ENCODE assay signal across 25 cellular contexts in the genomic region with DNA sequence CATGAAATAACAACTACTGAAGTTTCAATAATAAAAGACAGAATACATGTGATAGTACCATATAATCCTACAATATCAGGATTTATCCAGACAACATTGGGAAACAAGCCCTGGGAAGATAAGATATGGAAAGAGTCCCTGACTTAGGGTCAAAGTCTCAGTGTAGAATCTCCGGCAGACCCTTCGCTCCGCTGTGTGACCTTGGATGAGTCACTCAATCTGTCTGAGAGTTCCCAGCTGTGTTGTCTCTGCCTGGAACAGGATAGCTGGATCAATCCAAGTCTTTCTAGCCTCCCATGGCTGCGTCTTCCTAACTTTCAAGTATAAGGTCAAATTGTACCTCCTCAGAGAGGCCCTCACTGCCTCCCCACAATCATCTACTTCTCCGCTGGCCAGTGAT.
"Had no signal": no experiment of that assay in that cellular context is flagged by ENCODE, and none has a peak within 500 bp of the region (broad histone marks: within the 10 kb centered on the region; RNA-seq: fewer than 3 reads in every experiment).

No MANE protein-coding gene starts in this region.

- H3K27ac ChIP-seq: neural progenitor cell, ovary, parathyroid adenoma, psoas muscle, skin epidermis, stomach, thoracic aorta, thyroid gland, tibial nerve, upper lobe of right lung, vagina had no signal

- H3K4me1 ChIP-seq: neural progenitor cell, parathyroid adenoma, psoas muscle, stomach, thyroid gland, tibial nerve, upper lobe of right lung, vagina had no signal

- DNase-seq: naive thymus-derived CD4-positive, alpha-beta T cell; natural killer cell; occipital lobe; ovary; posterior cingulate gyrus; psoas muscle; right cardiac atrium; stimulated activated CD4-positive, alpha-beta T cell treated with anti-CD3 and anti-CD28 coated beads, Interleukin-15, amount 100 ng/mL, for 24 hours; stimulated activated CD4-positive, alpha-beta T cell treated with anti-CD3 and anti-CD28 coated beads, Interleukin-2, amount 100 ng/mL, for 24 hours; stimulated activated CD4-positive, alpha-beta T cell treated with anti-CD3 and anti-CD28 coated beads, Interleukin-2, amount 100 ng/mL, for 48 hours; stimulated activated CD4-positive, alpha-beta T cell treated with anti-CD3 and anti-CD28 coated beads, Interleukin-4, amount 100 ng/mL, for 24 hours; stimulated activated naive B cell treated with anti-CD40 and anti-IgM and Interleukin-4, amounts not matched to agents 10 μg/mL and 1 μg/mL and 100 μg/mL, for 72 hours; stimulated activated naive CD4-positive, alpha-beta T cell treated with Interleukin-2 at 50 U/mL for 16 hours; stomach; trophoblast cell; upper lobe of right lung had no signal

- H3K36me3 ChIP-seq: neural progenitor cell, ovary, stomach, thoracic aorta, thyroid gland, tibial nerve, upper lobe of right lung, vagina had no signal

- H3K9ac ChIP-seq: neural progenitor cell, parathyroid adenoma had no signal

- H3K79me2 ChIP-seq: parathyroid adenoma had no signal

- H3K27me3 ChIP-seq: neural progenitor cell, ovary, stomach, thyroid gland, tibial nerve, upper lobe of right lung, vagina had no signal

- ATAC-seq: naive thymus-derived CD4-positive, alpha-beta T cell; natural killer cell; psoas muscle; right cardiac atrium; sciatic nerve; stimulated activated effector memory CD8-positive, alpha-beta T cell treated with anti-CD3 and anti-CD28 coated beads, Interleukin-12 subunit alpha, Interleukin-12 subunit beta, amount 100 ng/mL, for 72 hours; stimulated activated naive B cell treated with anti-CD40 and anti-IgM and Interleukin-4, amounts not matched to agents 10 μg/mL and 1 μg/mL and 100 μg/mL, for 72 hours; upper lobe of right lung had no signal

- H3K9me3 ChIP-seq: ovary, psoas muscle, thoracic aorta, thyroid gland, tibial nerve, upper lobe of right lung, vagina had no signal

- H3K4me3 ChIP-seq: neural progenitor cell, ovary, psoas muscle, skin epidermis, stomach, thoracic aorta, thyroid gland, tibial nerve, upper lobe of right lung, vagina had no signal

- H2AFZ ChIP-seq: neural progenitor cell, parathyroid adenoma had no signal

- H3K4me2 ChIP-seq: neural progenitor cell had no signal
